In genomic region chr6:138560130-138560850, GRCh38 we compare ENCODE assay signal across 21 cellular contexts.
DNase-seq lines count a peak whose midpoint lies in the region; ATAC-seq and TF ChIP-seq lines count a peak whose summit lies in the region.
"Had no signal": no experiment of that assay in that cellular context is flagged by ENCODE, and none has a peak within 500 bp of the region (broad histone marks: within the 10 kb centered on the region; RNA-seq: fewer than 3 reads in every experiment).

No MANE protein-coding gene starts in this region.

- TF ChIP-seq POLR2A in upper lobe of left lung (IDR thresholded peaks at IDR 0.05) = no peak

- H3K9me3 Mint-ChIP-seq in naive thymus-derived CD8-positive, alpha-beta T cell = no peaks in the 10 kb centered on the region
- H3K9me3 Mint-ChIP-seq: CD4-positive, alpha-beta T cell; H9 had no signal

- H3K36me3 ChIP-seq in mucosa of rectum (ENCODE audit: control insufficient read depth in 2 of 2, insufficient read depth in 2 of 2, low read length in 2 of 2) = no peaks in the 10 kb centered on the region
- H3K36me3 ChIP-seq in upper lobe of left lung = no peaks in the 10 kb centered on the region
- H3K36me3 ChIP-seq: uterus had no signal

- H3K27me3 ChIP-seq in mucosa of rectum (ENCODE audit: control insufficient read depth in 2 of 2, insufficient read depth in 2 of 2, low read length in 2 of 2) (no peaks in the 10 kb centered on the region), upper lobe of left lung (no peaks in the 10 kb centered on the region)
- H3K27me3 ChIP-seq: uterus had no signal

- H3K27ac ChIP-seq in mucosa of rectum (ENCODE audit: low read depth in 2 of 2, low read length in 2 of 2) (peak overlapping the region; percentile 75 to 85), upper lobe of left lung (peak overlapping the region; percentile 6 to 67 (median 37))
- H3K27ac ChIP-seq: uterus had no signal

- peaks cover 0 to 2% (median 0%) of the 10 kb centered on the region in 4 donors for H3K4me1 Mint-ChIP-seq in naive thymus-derived CD8-positive, alpha-beta T cell

- no peak overlapping the region for H3K27ac Mint-ChIP-seq in naive thymus-derived CD8-positive, alpha-beta T cell
- H3K27ac Mint-ChIP-seq: activated CD8-positive, alpha-beta T cell treated with anti-CD3 and anti-CD28 coated beads, Interleukin-2, amount 10 ng/mL, durations not matched to agents 7 days and 5 days; CD4-positive, alpha-beta T cell had no signal

- TF ChIP-seq EP300 in upper lobe of left lung (IDR thresholded peaks at IDR 0.05) = no peak

- POLR2A ChIA-PET in naive thymus-derived CD8-positive, alpha-beta T cell (lab: Charles Lee) = no interaction called here

- DNase-seq in amniotic epithelial cell (ENCODE audit: low read depth) (peak; percentile 60), iris pigment epithelial cell (ENCODE audit: low read depth) (peak; percentile 22), upper lobe of left lung (no peak), NCI-H2227 treated with DMSO at 0.1 percent for 48 hours (lab: John Stamatoyannopoulos, UW) (no peak), UCSD-AML1 (lab: John Stamatoyannopoulos, UW; ENCODE audit: unreplicated experiment) (no peak)
- no peak for DNase-seq in naive thymus-derived CD8-positive, alpha-beta T cell
- DNase-seq: activated CD8-positive, alpha-beta T cell treated with anti-CD3 and anti-CD28 coated beads, Interleukin-2, amount 10 ng/mL, durations not matched to agents 7 days and 5 days; amniotic stem cell; CD4-positive, alpha-beta T cell; dermis blood vessel endothelial cell; H9; head of caudate nucleus; left ventricle myocardium superior; NCI-H1694 treated with DMSO at 0.1 percent for 48 hours; NCI-H82; T1000; uterus had no signal

- peak overlapping the region in 1 of 2 donors; percentile 27 for H3K9ac ChIP-seq in mucosa of rectum (ENCODE audit: low read depth in 1 of 2, low read length in 2 of 2)

- H3K4me3 Mint-ChIP-seq in naive thymus-derived CD8-positive, alpha-beta T cell = no peak overlapping the region
- H3K4me3 Mint-ChIP-seq: activated CD8-positive, alpha-beta T cell treated with anti-CD3 and anti-CD28 coated beads, Interleukin-2, amount 10 ng/mL, durations not matched to agents 7 days and 5 days; CD4-positive, alpha-beta T cell; H9 had no signal

- TF ChIP-seq CTCF in upper lobe of left lung (IDR thresholded peaks at IDR 0.05) = no peak

- H3K9me3 ChIP-seq in mucosa of rectum (ENCODE audit: control insufficient read depth in 2 of 2, low read length in 2 of 2) (no peaks in the 10 kb centered on the region), upper lobe of left lung (no peaks in the 10 kb centered on the region)
- H3K9me3 ChIP-seq: uterus had no signal

- 62 to 66% methylated on average over 10 of the region's 10 CpGs for WGBS in upper lobe of left lung, 2 donors

- H3K4me3 ChIP-seq in mucosa of rectum (ENCODE audit: low read length in 2 of 2) = peak overlapping the region; percentile 41 to 58
- no peak overlapping the region for H3K4me3 ChIP-seq in upper lobe of left lung
- H3K4me3 ChIP-seq: K562, uterus had no signal

- H3K36me3 Mint-ChIP-seq in naive thymus-derived CD8-positive, alpha-beta T cell = no peaks in the 10 kb centered on the region

- H3K4me1 ChIP-seq in mucosa of rectum (ENCODE audit: control insufficient read depth in 2 of 2, insufficient read depth in 2 of 2, low read length in 2 of 2) (peaks cover 13 to 15% of the 10 kb centered on the region in 2 donors), upper lobe of left lung (peaks cover 0 to 23% (median 9%) of the 10 kb centered on the region in 4 donors)

- ATAC-seq in upper lobe of left lung (ENCODE audit: low FRiP score in 2 of 2) = no peak
- ATAC-seq in naive thymus-derived CD8-positive, alpha-beta T cell = no peak
- ATAC-seq: activated CD8-positive, alpha-beta T cell treated with anti-CD3 and anti-CD28 coated beads, Interleukin-2, amount 10 ng/mL, durations not matched to agents 7 days and 5 days; K562; left ventricle myocardium superior; Right ventricle myocardium inferior; sciatic nerve had no signal

- H3K27me3 Mint-ChIP-seq in naive thymus-derived CD8-positive, alpha-beta T cell = peaks cover 6 to 34% (median 17%) of the 10 kb centered on the region in 5 donors

Comparison
In these comparisons a context has a peak if more than half of its experiments do, and no peak if none do; other contexts are left out.
1. DNase-seq: peak in amniotic epithelial cell (single experiment) and iris pigment epithelial cell (single experiment); none in upper lobe of left lung (0 of 2), naive thymus-derived CD8-positive, alpha-beta T cell (0 of 10), NCI-H2227 treated with DMSO at 0.1 percent for 48 hours (single experiment) and UCSD-AML1 (single experiment).
2. H3K4me3 ChIP-seq: peak in mucosa of rectum (2 of 2); none in upper lobe of left lung (0 of 4).